Comparison of ENCODE assay signal across 41 cellular contexts in genomic region chr3:180092889-180093288, GRCh38. TPM values are rescaled to one million over a fixed set of nuclear protein-coding genes. Genes with fewer than 3 reads are reported as not detected.
"Had no signal": no experiment of that assay in that cellular context is flagged by ENCODE, and none has a peak within 500 bp of the region (broad histone marks: within the 10 kb centered on the region; RNA-seq: fewer than 3 reads in every experiment).

No MANE protein-coding gene starts in this region.

- H3K9me3 ChIP-seq: adrenal gland, body of pancreas had no signal

- H3K9me3 Mint-ChIP-seq: activated CD4-positive, alpha-beta memory T cell treated with anti-CD3 and anti-CD28 coated beads for 36 hours; activated CD4-positive, alpha-beta T cell treated with anti-CD3 and anti-CD28 coated beads, Interleukin-2, amount 10 ng/mL, durations not matched to agents 24 days and 14 days; activated naive CD4-positive, alpha-beta T cell treated with anti-CD3 and anti-CD28 coated beads for 36 hours; activated naive CD8-positive, alpha-beta T cell treated with anti-CD3 and anti-CD28 coated beads for 36 hours; activated T-helper 1 cell treated with anti-CD3 and anti-CD28 coated beads, Interleukin-12 subunit alpha, Interleukin-12 subunit beta, Interleukin-2, Interleukin-4 antibody, amounts not matched to agents 30 ng/mL and 10 ng/mL and 1 ng/mL, durations not matched to agents 14 hours and 24 hours and 36 hours; activated T-helper 17 cell treated with anti-CD3 and anti-CD28 coated beads, Interleukin-2, amount 50 U/mL, for 72 hours; T-helper 1 cell treated with Interleukin-12 subunit alpha and Interleukin-12 subunit beta and Interleukin-4 antibody, amounts not matched to agents 30 μg/mL and 1 μg/mL, for 36 hours; T-helper 2 cell treated with Interferon-gamma antibody and Interleukin-4, amounts not matched to agents 5 μg/mL and 100 μg/mL, for 36 hours had no signal

- H3K27me3 Mint-ChIP-seq: activated B cell treated with CpG ODN at 0.5 μM for 24 hours; activated CD4-positive, alpha-beta memory T cell treated with anti-CD3 and anti-CD28 coated beads for 36 hours; activated CD4-positive, alpha-beta T cell treated with anti-CD3 and anti-CD28 coated beads, Interleukin-2, amount 10 ng/mL, durations not matched to agents 24 days and 14 days; activated CD8-positive, alpha-beta T cell treated with anti-CD3 and anti-CD28 coated beads for 36 hours; activated naive CD8-positive, alpha-beta T cell treated with anti-CD3 and anti-CD28 coated beads for 36 hours; central memory CD8-positive, alpha-beta T cell had no signal

- H3K27me3 ChIP-seq: adrenal gland, body of pancreas, brain microvascular endothelial cell, cardiac muscle cell had no signal

- H3K36me3 Mint-ChIP-seq: activated CD4-positive, alpha-beta memory T cell treated with anti-CD3 and anti-CD28 coated beads for 36 hours; activated naive CD4-positive, alpha-beta T cell treated with anti-CD3 and anti-CD28 coated beads, Interleukin-2, amount 50 U/mL, for 72 hours; activated naive CD8-positive, alpha-beta T cell treated with anti-CD3 and anti-CD28 coated beads for 36 hours had no signal

- H3K27ac Mint-ChIP-seq: activated B cell treated with CpG ODN at 0.5 μM for 24 hours; activated CD4-positive, alpha-beta memory T cell treated with anti-CD3 and anti-CD28 coated beads for 36 hours; activated CD4-positive, alpha-beta T cell treated with anti-CD3 and anti-CD28 coated beads, Interleukin-2, amount 10 ng/mL, durations not matched to agents 24 days and 14 days; activated CD8-positive, alpha-beta T cell treated with anti-CD3 and anti-CD28 coated beads for 36 hours; activated naive CD4-positive, alpha-beta T cell treated with anti-CD3 and anti-CD28 coated beads for 36 hours; activated naive CD4-positive, alpha-beta T cell treated with anti-CD3 and anti-CD28 coated beads, Interleukin-2, amount 50 U/mL, for 72 hours; activated naive CD8-positive, alpha-beta T cell treated with anti-CD3 and anti-CD28 coated beads for 36 hours; activated T-cell treated with anti-CD3 and anti-CD28 coated beads, Interleukin-2, amount 50 U/mL, for 72 hours; activated T-helper 1 cell treated with anti-CD3 and anti-CD28 coated beads, Interleukin-12 subunit alpha, Interleukin-12 subunit beta, Interleukin-2, Interleukin-4 antibody, amounts not matched to agents 30 ng/mL and 10 ng/mL and 1 ng/mL, durations not matched to agents 14 hours and 24 hours and 36 hours; activated T-helper 17 cell treated with anti-CD3 and anti-CD28 coated beads, Interleukin-2, amount 50 U/mL, for 72 hours; T-helper 1 cell treated with Interleukin-12 subunit alpha and Interleukin-12 subunit beta and Interleukin-4 antibody, amounts not matched to agents 30 μg/mL and 1 μg/mL, for 36 hours; T-helper 2 cell treated with Interferon-gamma antibody and Interleukin-4, amounts not matched to agents 5 μg/mL and 100 μg/mL, for 36 hours had no signal

- DNase-seq: activated B cell treated with CpG ODN at 0.5 μM for 24 hours; activated CD4-positive, alpha-beta memory T cell treated with anti-CD3 and anti-CD28 coated beads for 36 hours; activated CD4-positive, alpha-beta T cell treated with anti-CD3 and anti-CD28 coated beads for 4 hours; activated CD4-positive, alpha-beta T cell treated with anti-CD3 and anti-CD28 coated beads, Interleukin-2, amount 10 ng/mL, durations not matched to agents 24 days and 14 days; activated CD4-positive, alpha-beta T cell treated with anti-CD3 and anti-CD28 coated beads, Interleukin-2, amount 50 U/mL, for 1 hour; activated CD4-positive, alpha-beta T cell treated with anti-CD3 and anti-CD28 coated beads, Interleukin-2, amount 50 U/mL, for 4 hours; activated CD4-positive, CD25-positive, alpha-beta regulatory T cell treated with anti-CD3 and anti-CD28 coated beads, Interleukin-2, amount 50 U/mL, for 72 hours; activated CD8-positive, alpha-beta memory T cell treated with anti-CD3 and anti-CD28 coated beads, Interleukin-2, amount 50 U/mL, for 4 hours; activated CD8-positive, alpha-beta T cell treated with anti-CD3 and anti-CD28 coated beads for 36 hours; activated effector memory CD4-positive, alpha-beta T cell treated with anti-CD3 and anti-CD28 coated beads, Interleukin-2, amount 50 U/mL, for 16 hours; activated gamma-delta T cell treated with Interleukin-2 at 50 U/mL for 16 hours; activated naive CD4-positive, alpha-beta T cell; activated naive CD4-positive, alpha-beta T cell treated with anti-CD3 and anti-CD28 coated beads for 36 hours; activated naive CD4-positive, alpha-beta T cell treated with anti-CD3 and anti-CD28 coated beads, Interleukin-2, amount 50 U/mL, for 16 hours; activated naive CD8-positive, alpha-beta T cell treated with anti-CD3 and anti-CD28 coated beads for 36 hours; activated T-cell treated with anti-CD3 and anti-CD28 coated beads for 4 hours; activated T-cell treated with anti-CD3 and anti-CD28 coated beads, Interleukin-2, amount 50 U/mL, for 1 hour; activated T-cell treated with anti-CD3 and anti-CD28 coated beads, Interleukin-2, amount 50 U/mL, for 4 hours; activated T-cell treated with anti-CD3 and anti-CD28 coated beads, Interleukin-2, amount 50 U/mL, for 72 hours; adrenal gland; amniotic stem cell; aorta; body of pancreas; brain microvascular endothelial cell; caudate nucleus; cerebellar nuclear complex; T-helper 1 cell; T-helper 2 cell; T-helper 9 cell had no signal

- ATAC-seq: activated CD8-positive, alpha-beta T cell treated with anti-CD3 and anti-CD28 coated beads for 36 hours; activated naive CD4-positive, alpha-beta T cell treated with anti-CD3 and anti-CD28 coated beads, Interleukin-2, amount 50 U/mL, for 72 hours; activated T-cell treated with anti-CD3 and anti-CD28 coated beads, Interleukin-2, amount 50 U/mL, for 4 hours; activated T-cell treated with anti-CD3 and anti-CD28 coated beads, Interleukin-2, amount 50 U/mL, for 72 hours; activated T-helper 17 cell treated with anti-CD3 and anti-CD28 coated beads, Interleukin-2, amount 50 U/mL, for 72 hours; body of pancreas had no signal

- H3K4me1 ChIP-seq: adrenal gland, body of pancreas had no signal

- H3K4me3 Mint-ChIP-seq: activated B cell treated with CpG ODN at 0.5 μM for 24 hours; activated CD4-positive, alpha-beta memory T cell treated with anti-CD3 and anti-CD28 coated beads for 36 hours; activated CD4-positive, alpha-beta T cell treated with anti-CD3 and anti-CD28 coated beads, Interleukin-2, amount 10 ng/mL, durations not matched to agents 24 days and 14 days; activated CD8-positive, alpha-beta T cell treated with anti-CD3 and anti-CD28 coated beads for 36 hours; activated naive CD4-positive, alpha-beta T cell treated with anti-CD3 and anti-CD28 coated beads for 36 hours; activated naive CD8-positive, alpha-beta T cell treated with anti-CD3 and anti-CD28 coated beads for 36 hours; activated T-cell treated with anti-CD3 and anti-CD28 coated beads, Interleukin-2, amount 50 U/mL, for 4 hours; activated T-cell treated with anti-CD3 and anti-CD28 coated beads, Interleukin-2, amount 50 U/mL, for 72 hours; activated T-helper 1 cell treated with anti-CD3 and anti-CD28 coated beads, Interleukin-12 subunit alpha, Interleukin-12 subunit beta, Interleukin-2, Interleukin-4 antibody, amounts not matched to agents 30 ng/mL and 10 ng/mL and 1 ng/mL, durations not matched to agents 14 hours and 24 hours and 36 hours; activated T-helper 17 cell treated with anti-CD3 and anti-CD28 coated beads, Interleukin-2, amount 50 U/mL, for 72 hours; central memory CD8-positive, alpha-beta T cell; T-helper 1 cell treated with Interleukin-12 subunit alpha and Interleukin-12 subunit beta and Interleukin-4 antibody, amounts not matched to agents 30 μg/mL and 1 μg/mL, for 36 hours; T-helper 2 cell treated with Interferon-gamma antibody and Interleukin-4, amounts not matched to agents 5 μg/mL and 100 μg/mL, for 36 hours had no signal

- H3K27ac ChIP-seq: adrenal gland, body of pancreas, brain microvascular endothelial cell, cardiac muscle cell, VCaP had no signal

- H3K4me1 Mint-ChIP-seq: activated B cell treated with CpG ODN at 0.5 μM for 24 hours; activated CD4-positive, alpha-beta T cell treated with anti-CD3 and anti-CD28 coated beads, Interleukin-2, amount 10 ng/mL, durations not matched to agents 24 days and 14 days; activated naive CD8-positive, alpha-beta T cell treated with anti-CD3 and anti-CD28 coated beads for 36 hours; activated T-helper 17 cell treated with anti-CD3 and anti-CD28 coated beads, Interleukin-2, amount 50 U/mL, for 72 hours; central memory CD8-positive, alpha-beta T cell had no signal

- H3K4me3 ChIP-seq: adrenal gland, body of pancreas, cardiac muscle cell had no signal

- FAIRE-seq: astrocyte, TTC549 had no signal

- H3K36me3 ChIP-seq: adrenal gland, brain microvascular endothelial cell, cardiac muscle cell had no signal

RNA-seq across cellular contexts. Expression of gene PEX5L, which starts 56.2 kb away (rescaled TPM):
- total RNA-seq: activated B cell treated with CpG ODN at 0.5 μM for 24 hours; activated CD4-positive, alpha-beta memory T cell treated with anti-CD3 and anti-CD28 coated beads for 36 hours; activated CD8-positive, alpha-beta memory T cell treated with anti-CD3 and anti-CD28 coated beads for 36 hours; activated CD8-positive, alpha-beta T cell treated with anti-CD3 and anti-CD28 coated beads for 36 hours; activated naive CD4-positive, alpha-beta T cell treated with anti-CD3 and anti-CD28 coated beads for 36 hours; activated naive CD4-positive, alpha-beta T cell treated with anti-CD3 and anti-CD28 coated beads, Interleukin-2, amount 50 U/mL, for 72 hours; activated naive CD8-positive, alpha-beta T cell treated with anti-CD3 and anti-CD28 coated beads for 36 hours; chondrocyte had no signal
- polyA plus RNA-seq: aorta had no signal
